16 cellular contexts compared by ENCODE assay signal in genomic region chr2:62178741-62179271, GRCh38. TPM values are rescaled to one million over a fixed set of nuclear protein-coding genes. Genes with fewer than 3 reads are reported as not detected.
DNase-seq lines count a peak whose midpoint lies in the region; ATAC-seq and TF ChIP-seq lines count a peak whose summit lies in the region.
"Had no signal": no experiment of that assay in that cellular context is flagged by ENCODE, and none has a peak within 500 bp of the region (broad histone marks: within the 10 kb centered on the region; RNA-seq: fewer than 3 reads in every experiment).

No MANE protein-coding gene starts in this region.

- TF ChIP-seq CTCF in fibroblast of mammary gland (conservative IDR thresholded peaks at IDR 0.05; ENCODE audit: control insufficient read depth, insufficient read depth, low read depth, low read length) (no peak), vagina (IDR thresholded peaks at IDR 0.05) (no peak)

- peaks cover 9% of the 10 kb centered on the region for H3K4me1 Mint-ChIP-seq in activated naive CD8-positive, alpha-beta T cell treated with anti-CD3 and anti-CD28 coated beads, Interleukin-2, amount 50 U/mL, for 24 hours
- peaks cover 3% of the 10 kb centered on the region for H3K4me1 Mint-ChIP-seq in activated naive CD8-positive, alpha-beta T cell treated with anti-CD3 and anti-CD28 coated beads for 36 hours
- H3K4me1 Mint-ChIP-seq in activated T-cell treated with anti-CD3 and anti-CD28 coated beads, Interleukin-2, amount 50 U/mL, for 24 hours (ENCODE audit: low read depth) = peaks cover 2% of the 10 kb centered on the region

- no peaks in the 10 kb centered on the region for H3K36me3 Mint-ChIP-seq in activated naive CD8-positive, alpha-beta T cell treated with anti-CD3 and anti-CD28 coated beads, Interleukin-2, amount 50 U/mL, for 24 hours (ENCODE audit: low read depth)
- H3K36me3 Mint-ChIP-seq in activated naive CD8-positive, alpha-beta T cell treated with anti-CD3 and anti-CD28 coated beads for 36 hours = no peaks in the 10 kb centered on the region
- no peaks in the 10 kb centered on the region for H3K36me3 Mint-ChIP-seq in activated T-cell treated with anti-CD3 and anti-CD28 coated beads, Interleukin-2, amount 50 U/mL, for 24 hours (ENCODE audit: low read depth)
- H3K36me3 Mint-ChIP-seq: neural progenitor cell had no signal

- no peaks in the 10 kb centered on the region for H3K27me3 ChIP-seq in vagina
- H3K27me3 ChIP-seq: neural progenitor cell had no signal

- intact Hi-C loops in vagina (cut with DNase I) = no loop called here

- H3K4me3 ChIP-seq in fibroblast of mammary gland (ENCODE audit: control insufficient read depth, low read depth, low read length) = no peak overlapping the region
- H3K4me3 ChIP-seq in vagina = no peak overlapping the region
- H3K4me3 ChIP-seq: neural progenitor cell, smooth muscle cell had no signal

- H3K36me3 ChIP-seq in vagina = no peaks in the 10 kb centered on the region
- H3K36me3 ChIP-seq: neural progenitor cell had no signal

- no peaks in the 10 kb centered on the region for H3K9me3 ChIP-seq in vagina

- H3K4me3 Mint-ChIP-seq in activated naive CD8-positive, alpha-beta T cell treated with anti-CD3 and anti-CD28 coated beads, Interleukin-2, amount 50 U/mL, for 24 hours = no peak overlapping the region
- H3K4me3 Mint-ChIP-seq in activated naive CD8-positive, alpha-beta T cell treated with anti-CD3 and anti-CD28 coated beads for 36 hours = no peak overlapping the region
- no peak overlapping the region for H3K4me3 Mint-ChIP-seq in activated T-cell treated with anti-CD3 and anti-CD28 coated beads, Interleukin-2, amount 50 U/mL, for 24 hours
- H3K4me3 Mint-ChIP-seq: neural progenitor cell had no signal

- H3K4me1 ChIP-seq in vagina = peaks cover 5% of the 10 kb centered on the region

- ATAC-seq in activated naive CD8-positive, alpha-beta T cell treated with anti-CD3 and anti-CD28 coated beads, Interleukin-2, amount 50 U/mL, for 24 hours = peak; percentile 28
- ATAC-seq: esophagus mucosa had no signal

- DNase-seq in activated naive CD8-positive, alpha-beta T cell treated with anti-CD3 and anti-CD28 coated beads, Interleukin-2, amount 50 U/mL, for 24 hours = no peak
- DNase-seq in activated naive CD8-positive, alpha-beta T cell treated with anti-CD3 and anti-CD28 coated beads for 36 hours = no peak
- DNase-seq in fibroblast of mammary gland (ENCODE audit: low read depth) (peak; percentile 42), medulla oblongata (ENCODE audit: extremely low spot score) (peak; percentile 61), vagina (ENCODE audit: extremely low spot score in 2 of 2) (no peak), SKM-1 (lab: John Stamatoyannopoulos, UW; ENCODE audit: unreplicated experiment) (no peak)
- DNase-seq in activated T-cell treated with anti-CD3 and anti-CD28 coated beads, Interleukin-2, amount 50 U/mL, for 48 hours = no peak
- DNase-seq in activated T-cell treated with anti-CD3 and anti-CD28 coated beads, Interleukin-2, amount 50 U/mL, for 24 hours = no peak
- DNase-seq: activated CD8-positive, alpha-beta memory T cell treated with anti-CD3 and anti-CD28 coated beads for 24 hours; activated naive CD4-positive, alpha-beta T cell treated with Interleukin-2 at 50 U/mL for 16 hours; NCI-H1694; NCI-H748 treated with DMSO at 0.1 percent for 48 hours; SHP77 treated with DMSO at 0.1 percent for 48 hours had no signal

- TF ChIP-seq POLR2A in vagina (IDR thresholded peaks at IDR 0.05) = no peak

- no peak overlapping the region for H3K27ac Mint-ChIP-seq in activated naive CD8-positive, alpha-beta T cell treated with anti-CD3 and anti-CD28 coated beads, Interleukin-2, amount 50 U/mL, for 24 hours
- H3K27ac Mint-ChIP-seq in activated naive CD8-positive, alpha-beta T cell treated with anti-CD3 and anti-CD28 coated beads for 36 hours = no peak overlapping the region
- no peak overlapping the region for H3K27ac Mint-ChIP-seq in activated T-cell treated with anti-CD3 and anti-CD28 coated beads, Interleukin-2, amount 50 U/mL, for 24 hours
- H3K27ac Mint-ChIP-seq: neural progenitor cell had no signal

- no peaks in the 10 kb centered on the region for H3K27me3 Mint-ChIP-seq in activated naive CD8-positive, alpha-beta T cell treated with anti-CD3 and anti-CD28 coated beads, Interleukin-2, amount 50 U/mL, for 24 hours
- no peaks in the 10 kb centered on the region for H3K27me3 Mint-ChIP-seq in activated naive CD8-positive, alpha-beta T cell treated with anti-CD3 and anti-CD28 coated beads for 36 hours
- no peaks in the 10 kb centered on the region for H3K27me3 Mint-ChIP-seq in activated T-cell treated with anti-CD3 and anti-CD28 coated beads, Interleukin-2, amount 50 U/mL, for 24 hours

- no peaks in the 10 kb centered on the region for H3K9me3 Mint-ChIP-seq in activated naive CD8-positive, alpha-beta T cell treated with anti-CD3 and anti-CD28 coated beads, Interleukin-2, amount 50 U/mL, for 24 hours
- no peaks in the 10 kb centered on the region for H3K9me3 Mint-ChIP-seq in activated naive CD8-positive, alpha-beta T cell treated with anti-CD3 and anti-CD28 coated beads for 36 hours
- H3K9me3 Mint-ChIP-seq in activated T-cell treated with anti-CD3 and anti-CD28 coated beads, Interleukin-2, amount 50 U/mL, for 24 hours = no peaks in the 10 kb centered on the region
- H3K9me3 Mint-ChIP-seq: neural progenitor cell had no signal

- peak overlapping the region; percentile 46 for H3K27ac ChIP-seq in vagina
- H3K27ac ChIP-seq: neural progenitor cell had no signal

RNA-seq across cellular contexts. Expression of gene B3GNT2, which starts 17.1 kb away (rescaled TPM):
- total RNA-seq in activated naive CD8-positive, alpha-beta T cell treated with anti-CD3 and anti-CD28 coated beads for 36 hours = 10 to 100 TPM; 67.3 to 68.7 TPM
- 18.9 TPM for total RNA-seq in vagina

Comparison
In these comparisons a context has a peak if more than half of its experiments do, and no peak if none do; other contexts are left out.
1. DNase-seq: peak in fibroblast of mammary gland (single experiment) and medulla oblongata (single experiment); none in activated naive CD8-positive, alpha-beta T cell treated with anti-CD3 and anti-CD28 coated beads, Interleukin-2, amount 50 U/mL, for 24 hours (single experiment), activated naive CD8-positive, alpha-beta T cell treated with anti-CD3 and anti-CD28 coated beads for 36 hours (single experiment), vagina (0 of 2), activated T-cell treated with anti-CD3 and anti-CD28 coated beads, Interleukin-2, amount 50 U/mL, for 48 hours (0 of 2), activated T-cell treated with anti-CD3 and anti-CD28 coated beads, Interleukin-2, amount 50 U/mL, for 24 hours (single experiment) and SKM-1 (single experiment).